Comparison of ENCODE assay signal across 1 cellular context in the genomic region with DNA sequence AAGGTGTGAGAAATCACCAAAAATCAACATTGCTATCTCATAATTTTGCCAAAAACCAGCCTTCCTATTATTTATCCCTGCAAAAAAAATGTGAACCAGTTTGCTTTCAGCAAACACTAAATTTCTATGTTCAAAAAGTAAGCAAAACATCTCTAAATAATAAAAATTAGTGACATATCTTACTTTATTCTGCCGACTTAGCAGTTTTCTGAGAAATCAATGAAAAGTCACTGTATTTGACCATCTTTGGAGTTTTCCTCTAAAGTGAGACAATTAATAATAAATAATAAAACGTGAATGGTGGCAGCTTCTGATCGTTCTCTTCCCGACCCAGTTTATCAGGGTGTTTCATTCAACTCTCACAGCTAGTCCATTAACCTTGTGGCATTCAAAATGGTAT.
TF ChIP-seq lines count a peak whose summit lies in the region.

No MANE protein-coding gene starts in this region.

TF ChIP-seq in SK-N-SH, 30 proteins besides CTCF, POLR2A, EP300 and RAD21 (continued from another document):
- TF ChIP-seq, protein P1, sequence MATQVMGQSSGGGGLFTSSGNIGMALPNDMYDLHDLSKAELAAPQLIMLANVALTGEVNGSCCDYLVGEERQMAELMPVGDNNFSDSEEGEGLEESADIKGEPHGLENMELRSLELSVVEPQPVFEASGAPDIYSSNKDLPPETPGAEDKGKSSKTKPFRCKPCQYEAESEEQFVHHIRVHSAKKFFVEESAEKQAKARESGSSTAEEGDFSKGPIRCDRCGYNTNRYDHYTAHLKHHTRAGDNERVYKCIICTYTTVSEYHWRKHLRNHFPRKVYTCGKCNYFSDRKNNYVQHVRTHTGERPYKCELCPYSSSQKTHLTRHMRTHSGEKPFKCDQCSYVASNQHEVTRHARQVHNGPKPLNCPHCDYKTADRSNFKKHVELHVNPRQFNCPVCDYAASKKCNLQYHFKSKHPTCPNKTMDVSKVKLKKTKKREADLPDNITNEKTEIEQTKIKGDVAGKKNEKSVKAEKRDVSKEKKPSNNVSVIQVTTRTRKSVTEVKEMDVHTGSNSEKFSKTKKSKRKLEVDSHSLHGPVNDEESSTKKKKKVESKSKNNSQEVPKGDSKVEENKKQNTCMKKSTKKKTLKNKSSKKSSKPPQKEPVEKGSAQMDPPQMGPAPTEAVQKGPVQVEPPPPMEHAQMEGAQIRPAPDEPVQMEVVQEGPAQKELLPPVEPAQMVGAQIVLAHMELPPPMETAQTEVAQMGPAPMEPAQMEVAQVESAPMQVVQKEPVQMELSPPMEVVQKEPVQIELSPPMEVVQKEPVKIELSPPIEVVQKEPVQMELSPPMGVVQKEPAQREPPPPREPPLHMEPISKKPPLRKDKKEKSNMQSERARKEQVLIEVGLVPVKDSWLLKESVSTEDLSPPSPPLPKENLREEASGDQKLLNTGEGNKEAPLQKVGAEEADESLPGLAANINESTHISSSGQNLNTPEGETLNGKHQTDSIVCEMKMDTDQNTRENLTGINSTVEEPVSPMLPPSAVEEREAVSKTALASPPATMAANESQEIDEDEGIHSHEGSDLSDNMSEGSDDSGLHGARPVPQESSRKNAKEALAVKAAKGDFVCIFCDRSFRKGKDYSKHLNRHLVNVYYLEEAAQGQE (IDR thresholded peaks at IDR 0.05; ENCODE audit: low read depth, low read length): no peak
- no peak for TF ChIP-seq EZH2phosphoT487 (IDR thresholded peaks at IDR 0.05; ENCODE audit: borderline replicate concordance, low read depth)
TF ChIP-seq in SK-N-SH: peak in this region for 0.
